Comparison of ENCODE assay signal across 8 cellular contexts in genomic region chr18:23689031-23689615, GRCh38. TPM values are rescaled to one million over a fixed set of nuclear protein-coding genes. Genes with fewer than 3 reads are reported as not detected.
DNase-seq lines count a peak whose midpoint lies in the region; ATAC-seq, FAIRE-seq and TF ChIP-seq lines count a peak whose summit lies in the region.

LAMA3 (plus strand) TSS chr18:23689453; CDS start chr18:23689684, 231 bp downstream.

- TF ChIP-seq POLR2A in GM18505 (IDR thresholded peaks at IDR 0.05; ENCODE audit: borderline replicate concordance, extremely low read depth, insufficient read depth, insufficient read length) = no peak

- H3K27me3 Mint-ChIP-seq in activated T-helper 17 cell treated with anti-CD3 and anti-CD28 coated beads, Interleukin-2, amount 50 U/mL, for 72 hours = peaks cover 40% of the 10 kb centered on the region
- H3K27me3 Mint-ChIP-seq in neural crest cell (ENCODE audit: low read depth) = peaks cover 78% of the 10 kb centered on the region

- DNase-seq in ACHN = peak; percentile 79
- peak; percentile 26 for DNase-seq in NCI-H460 (ENCODE audit: extremely low read depth, low read depth)
- peak; percentile 50 to 63 for DNase-seq in frontal cortex (ENCODE audit: low spot score in 2 of 2)
- peak; percentile 19 for DNase-seq in neural crest cell (ENCODE audit: low read depth, low spot score)

- peak within 1 kb of the TSS; percentile 57 for H3K4me3 Mint-ChIP-seq in activated T-helper 17 cell treated with anti-CD3 and anti-CD28 coated beads, Interleukin-2, amount 50 U/mL, for 72 hours
- H3K4me3 Mint-ChIP-seq in neural crest cell = peak within 1 kb of the TSS; percentile 63

- TF ChIP-seq CTCF in neural crest cell (conservative IDR thresholded peaks at IDR 0.05) = no peak

- H3K36me3 Mint-ChIP-seq in activated T-helper 17 cell treated with anti-CD3 and anti-CD28 coated beads, Interleukin-2, amount 50 U/mL, for 72 hours (ENCODE audit: low read depth) = no peaks in the 10 kb centered on the region
- no peaks in the 10 kb centered on the region for H3K36me3 Mint-ChIP-seq in neural crest cell (ENCODE audit: low read depth)

- in situ Hi-C loops in ACHN (cut with HindIII; ENCODE audit: low pct_ligation_motif_present, low pct_unique_long_range_greater_than_20kb, low sequenced_read_pairs) = no loop called here

- no peak within 1 kb of the TSS for H3K27ac Mint-ChIP-seq in activated T-helper 17 cell treated with anti-CD3 and anti-CD28 coated beads, Interleukin-2, amount 50 U/mL, for 72 hours
- no peak within 1 kb of the TSS for H3K27ac Mint-ChIP-seq in neural crest cell (ENCODE audit: unreplicated experiment)

- ATAC-seq in GM19463 (IDR thresholded peaks at IDR 0.05; ENCODE audit: unreplicated experiment) = peak; percentile 74
- peak; percentile 70 for ATAC-seq in activated T-helper 17 cell treated with anti-CD3 and anti-CD28 coated beads, Interleukin-2, amount 50 U/mL, for 72 hours (replicated peaks)
- no peak for ATAC-seq in GM18505 (IDR thresholded peaks at IDR 0.05; ENCODE audit: unreplicated experiment)
- ATAC-seq in HG03565 (IDR thresholded peaks at IDR 0.05; ENCODE audit: unreplicated experiment) = no peak

- no peak for FAIRE-seq in frontal cortex (lab: Jason Lieb, UNC)

- H3K9me3 Mint-ChIP-seq in activated T-helper 17 cell treated with anti-CD3 and anti-CD28 coated beads, Interleukin-2, amount 50 U/mL, for 72 hours = no peaks in the 10 kb centered on the region
- no peaks in the 10 kb centered on the region for H3K9me3 Mint-ChIP-seq in neural crest cell

- no peaks in the 10 kb centered on the region for H3K4me1 Mint-ChIP-seq in activated T-helper 17 cell treated with anti-CD3 and anti-CD28 coated beads, Interleukin-2, amount 50 U/mL, for 72 hours
- H3K4me1 Mint-ChIP-seq in neural crest cell = peaks cover 4% of the 10 kb centered on the region

RNA-seq across cellular contexts. Expression of gene LAMA3, which starts in this region (rescaled TPM):
- 3.4 and 3.9 TPM in 2 replicates for total RNA-seq in NCI-H460 (2014; rRNA removed; shearing (Covaris generic))
- polyA plus RNA-seq in NCI-H460 (2014; cell fraction: nucleus; rRNA removed) = 4.0 and 7.3 TPM in 2 replicates
- total RNA-seq in activated T-helper 17 cell treated with anti-CD3 and anti-CD28 coated beads, Interleukin-2, amount 50 U/mL, for 72 hours = under 1 TPM; 0.11 to 0.24 TPM
- total RNA-seq in frontal cortex (1.2 TPM), neural crest cell (0.25 and 0.35 TPM in 2 replicates)

Comparison
In these comparisons a context has a peak if more than half of its experiments do, and no peak if none do; other contexts are left out.
1. Peak in ATAC-seq in activated T-helper 17 cell treated with anti-CD3 and anti-CD28 coated beads, Interleukin-2, amount 50 U/mL, for 72 hours; RNA of the gene not detected or under 1 TPM.
2. Peak in DNase-seq in neural crest cell; RNA of the gene not detected or under 1 TPM.
3. DNase-seq: peak in every context shown above with its lines; median percentile 79 in ACHN; 56 in frontal cortex; 26 in NCI-H460; 19 in neural crest cell.